ENCODE assay signal across 8 cellular contexts in genomic region chr16:30409125-30410060, GRCh38. TPM values are rescaled to one million over a fixed set of nuclear protein-coding genes. Genes with fewer than 3 reads are reported as not detected.
A peak's percentile ranks its signal among the peaks of the same experiment; 100 is the strongest.
DNase-seq lines count a peak whose midpoint lies in the region; ATAC-seq and TF ChIP-seq lines count a peak whose summit lies in the region.

No MANE protein-coding gene starts in this region.

- ATAC-seq in activated CD8-positive, alpha-beta T cell treated with anti-CD3 and anti-CD28 coated beads, Interleukin-2, amount 10 ng/mL, durations not matched to agents 7 days and 5 days = peak; percentile 64
- ATAC-seq in memory B cell (ENCODE audit: low read depth) (peak; percentile 67), GM18520 (IDR thresholded peaks at IDR 0.05; ENCODE audit: unreplicated experiment) (no peak)

- peaks cover 13% of the 10 kb centered on the region for H3K36me3 Mint-ChIP-seq in activated CD8-positive, alpha-beta T cell treated with anti-CD3 and anti-CD28 coated beads, Interleukin-2, amount 10 ng/mL, durations not matched to agents 7 days and 5 days (ENCODE audit: low read depth)
- H3K36me3 Mint-ChIP-seq in memory B cell = peaks cover 5% of the 10 kb centered on the region

- H3K4me3 Mint-ChIP-seq in activated CD8-positive, alpha-beta T cell treated with anti-CD3 and anti-CD28 coated beads, Interleukin-2, amount 10 ng/mL, durations not matched to agents 7 days and 5 days = no peak overlapping the region
- H3K4me3 Mint-ChIP-seq in memory B cell = peak overlapping the region; percentile 29

- H3K4me1 Mint-ChIP-seq in activated CD8-positive, alpha-beta T cell treated with anti-CD3 and anti-CD28 coated beads, Interleukin-2, amount 10 ng/mL, durations not matched to agents 7 days and 5 days (ENCODE audit: low read depth) = peaks cover 36% of the 10 kb centered on the region
- H3K4me1 Mint-ChIP-seq in memory B cell = peaks cover 19% of the 10 kb centered on the region

- no peaks in the 10 kb centered on the region for H3K9me3 Mint-ChIP-seq in activated CD8-positive, alpha-beta T cell treated with anti-CD3 and anti-CD28 coated beads, Interleukin-2, amount 10 ng/mL, durations not matched to agents 7 days and 5 days (ENCODE audit: insufficient read depth)
- no peaks in the 10 kb centered on the region for H3K9me3 Mint-ChIP-seq in memory B cell

- no peak overlapping the region for H3K4me3 ChIP-seq in GM06990 (replicated peaks; ENCODE audit: low read depth, low read length)

- CTCF ChIA-PET in activated CD8-positive, alpha-beta T cell treated with anti-CD3 and anti-CD28 coated beads, Interleukin-2, amount 10 ng/mL, durations not matched to agents 7 days and 5 days (lab: Charles Lee) = interaction anchor here (0.6 to 4.6 kb wide), 33 partner anchors 8 to 333 kb away, joined by 3 to 79 read pairs (median 4); partner anchors contain the start of genes CD2BP2, DCTPP1, PPP4C and SEPTIN1

- peak overlapping the region; percentile 30 for H3K27ac Mint-ChIP-seq in activated CD8-positive, alpha-beta T cell treated with anti-CD3 and anti-CD28 coated beads, Interleukin-2, amount 10 ng/mL, durations not matched to agents 7 days and 5 days
- no peak overlapping the region for H3K27ac Mint-ChIP-seq in memory B cell

- H3K36me3 ChIP-seq in GM06990 (ENCODE audit: control insufficient read depth, insufficient read depth, low read length) = no peaks in the 10 kb centered on the region; the same call in 1 of the 2 replicates

- H3K27me3 ChIP-seq in GM06990 (replicated peaks; ENCODE audit: control insufficient read depth, insufficient read depth, low read length) = no peaks in the 10 kb centered on the region

- no peaks in the 10 kb centered on the region for H3K27me3 Mint-ChIP-seq in activated CD8-positive, alpha-beta T cell treated with anti-CD3 and anti-CD28 coated beads, Interleukin-2, amount 10 ng/mL, durations not matched to agents 7 days and 5 days (ENCODE audit: low read depth)
- H3K27me3 Mint-ChIP-seq in memory B cell = no peaks in the 10 kb centered on the region

- DNase-seq in GM06990 (ENCODE audit: extremely low read depth, insufficient read length) = peak; percentile 80
- peak; percentile 96 for DNase-seq in HT-29 (ENCODE audit: low spot score)
- DNase-seq in NK-92 (lab: John Stamatoyannopoulos, UW; ENCODE audit: unreplicated experiment) = peak; percentile 49
- peak; percentile 94 for DNase-seq in activated CD8-positive, alpha-beta T cell treated with anti-CD3 and anti-CD28 coated beads, Interleukin-2, amount 10 ng/mL, durations not matched to agents 7 days and 5 days
- peak; percentile 93 for DNase-seq in ecto neural progenitor cell (ENCODE audit: low spot score)
- peak; percentile 94 to 95 for DNase-seq in memory B cell (ENCODE audit: low spot score in 2 of 2)
- DNase-seq in stimulated activated CD8-positive, alpha-beta memory T cell treated with anti-CD3 and anti-CD28 coated beads, Interleukin-12 subunit alpha, Interleukin-12 subunit beta, amount 100 ng/mL, for 1 hour (ENCODE audit: low read depth) = peak; percentile 92

- POLR2A ChIA-PET in activated CD8-positive, alpha-beta T cell treated with anti-CD3 and anti-CD28 coated beads, Interleukin-2, amount 10 ng/mL, durations not matched to agents 7 days and 5 days (lab: Charles Lee) = interaction anchor here (0.6 to 1.5 kb wide), 6 partner anchors 9 to 330 kb away, joined by 3 to 10 read pairs (median 3); partner anchors contain the start of gene SEPTIN1

- peak; percentile 98 for TF ChIP-seq CTCF in GM06990 (IDR thresholded peaks at IDR 0.05; ENCODE audit: insufficient read depth, low read length, poor library complexity, severe bottlenecking)

RNA-seq across cellular contexts. Expression of gene ZNF771, which starts 2.0 kb away (rescaled TPM):
- total RNA-seq in HT-29 (2014; rRNA removed; shearing (Covaris generic)) = 12.6 and 17.7 TPM in 2 replicates
- 1 to 10 TPM; 3.3 to 3.9 TPM for total RNA-seq in activated CD8-positive, alpha-beta T cell treated with anti-CD3 and anti-CD28 coated beads, Interleukin-2, amount 10 ng/mL, durations not matched to agents 7 days and 5 days

RNA-seq across cellular contexts. Expression of gene ZNF48, which starts 14.2 kb away (rescaled TPM):
- total RNA-seq in HT-29 (2014; rRNA removed; shearing (Covaris generic)) = 19.0 and 20.3 TPM in 2 replicates
- 10 to 100 TPM; 13.5 to 13.8 TPM for total RNA-seq in activated CD8-positive, alpha-beta T cell treated with anti-CD3 and anti-CD28 coated beads, Interleukin-2, amount 10 ng/mL, durations not matched to agents 7 days and 5 days

RNA-seq across cellular contexts. Expression of gene DCTPP1, which starts 20.4 kb away (rescaled TPM):
- 107 and 111 TPM in 2 replicates for total RNA-seq in HT-29 (2014; rRNA removed; shearing (Covaris generic))
- total RNA-seq in activated CD8-positive, alpha-beta T cell treated with anti-CD3 and anti-CD28 coated beads, Interleukin-2, amount 10 ng/mL, durations not matched to agents 7 days and 5 days = 10 to 100 TPM; 87.3 to 92.8 TPM

RNA-seq across cellular contexts. Expression of gene SEPTIN1, which starts 27.0 kb away (rescaled TPM):
- total RNA-seq in HT-29 (2014; rRNA removed; shearing (Covaris generic)) = 0.16 TPM in 1 of 2 replicates, not detected in the other
- 100 to 1,000 TPM; 321 to 342 TPM for total RNA-seq in activated CD8-positive, alpha-beta T cell treated with anti-CD3 and anti-CD28 coated beads, Interleukin-2, amount 10 ng/mL, durations not matched to agents 7 days and 5 days

RNA-seq across cellular contexts. Expression of gene MYL11, which starts 34.8 kb away (rescaled TPM):
- total RNA-seq in HT-29 (2014; rRNA removed; shearing (Covaris generic)) = 1.0 TPM in 1 of 2 replicates, not detected in the other
- 1 to 10 TPM in 1 of 2 experiments, not detected in 1; 1.3 TPM for total RNA-seq in activated CD8-positive, alpha-beta T cell treated with anti-CD3 and anti-CD28 coated beads, Interleukin-2, amount 10 ng/mL, durations not matched to agents 7 days and 5 days
